Comparison of ENCODE assay signal across 24 cellular contexts in the genomic region with DNA sequence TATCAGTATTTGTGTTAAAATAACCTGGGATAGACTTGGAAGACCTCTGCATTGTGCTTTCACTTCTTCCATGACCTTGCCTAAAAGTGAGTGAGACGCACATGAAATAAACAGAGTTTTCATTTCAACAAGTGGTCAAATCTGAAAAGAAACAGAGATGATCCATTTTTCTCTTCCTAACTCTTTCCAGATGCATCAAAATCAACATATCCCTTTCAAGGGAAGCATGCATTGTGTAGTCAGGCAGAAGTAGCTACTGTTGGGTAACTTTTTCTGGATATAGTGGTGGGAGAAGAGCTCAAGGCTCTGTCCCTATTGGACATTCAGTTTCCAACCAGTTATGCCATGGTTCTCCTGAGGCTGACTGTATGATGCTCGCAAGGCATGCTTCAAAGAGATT.
"Had no signal": no experiment of that assay in that cellular context is flagged by ENCODE, and none has a peak within 500 bp of the region (broad histone marks: within the 10 kb centered on the region; RNA-seq: fewer than 3 reads in every experiment).

No MANE protein-coding gene starts in this region.

- H3K27me3 ChIP-seq: foreskin keratinocyte, gastroesophageal sphincter, heart left ventricle, neural progenitor cell, right lobe of liver, transverse colon, vagina had no signal

- ATAC-seq: foreskin keratinocyte; gastroesophageal sphincter; heart left ventricle; left lobe of liver; mucosa of descending colon; right lobe of liver; stimulated activated naive B cell treated with anti-CD40 and anti-IgM and Interleukin-4, amounts not matched to agents 10 μg/mL and 1 μg/mL and 100 μg/mL, for 72 hours had no signal

- H3K9me3 ChIP-seq: gastroesophageal sphincter, heart left ventricle, mucosa of descending colon, right lobe of liver, transverse colon, vagina had no signal

- H3K4me1 Mint-ChIP-seq: memory B cell; naive B cell; stimulated activated naive B cell treated with anti-CD40 and anti-IgM and Interleukin-4, amounts not matched to agents 10 μg/mL and 1 μg/mL and 100 μg/mL, for 72 hours had no signal

- H3K4me3 ChIP-seq: dorsolateral prefrontal cortex, gastroesophageal sphincter, heart left ventricle, lung, mucosa of descending colon, neural progenitor cell, right lobe of liver, transverse colon, vagina had no signal

- H3K36me3 Mint-ChIP-seq: memory B cell; naive B cell; neural progenitor cell; stimulated activated naive B cell treated with anti-CD40 and anti-IgM and Interleukin-4, amounts not matched to agents 10 μg/mL and 1 μg/mL and 100 μg/mL, for 72 hours had no signal

- H3K4me2 ChIP-seq: neural progenitor cell had no signal

- H3K27ac Mint-ChIP-seq: memory B cell; neural progenitor cell; progenitor cell of endocrine pancreas; stimulated activated naive B cell treated with anti-CD40 and anti-IgM and Interleukin-4, amounts not matched to agents 10 μg/mL and 1 μg/mL and 100 μg/mL, for 72 hours; stimulated activated naive CD8-positive, alpha-beta T cell treated with anti-CD3 and anti-CD28 coated beads, Interleukin-15, Interleukin-2, amounts not matched to agents 100 ng/mL and 50 ng/mL, for 24 hours had no signal

- H3K9ac ChIP-seq: neural progenitor cell, parathyroid adenoma had no signal

- FAIRE-seq: kidney, small intestine had no signal

- DNase-seq: dorsolateral prefrontal cortex; effector CD4-positive, alpha-beta T cell; foreskin keratinocyte; heart left ventricle; hippocampal formation; kidney; mucosa of descending colon; naive B cell; right lobe of liver; small intestine; stimulated activated CD4-positive, alpha-beta T cell treated with anti-CD3 and anti-CD28 coated beads, Interleukin-15, amount 100 ng/mL, for 24 hours; stimulated activated CD4-positive, alpha-beta T cell treated with anti-CD3 and anti-CD28 coated beads, Interleukin-2, amount 100 ng/mL, for 48 hours; stimulated activated naive B cell treated with anti-CD40 and anti-IgM and Interleukin-4, amounts not matched to agents 10 μg/mL and 1 μg/mL and 100 μg/mL, for 72 hours; transverse colon had no signal

- H2AFZ ChIP-seq: neural progenitor cell, parathyroid adenoma had no signal

- H3K36me3 ChIP-seq: gastroesophageal sphincter, heart left ventricle, neural progenitor cell, right lobe of liver, transverse colon, vagina had no signal

- H3K79me2 ChIP-seq: parathyroid adenoma had no signal

- H3K9me3 Mint-ChIP-seq: memory B cell; nephron; neural progenitor cell; stimulated activated naive CD8-positive, alpha-beta T cell treated with anti-CD3 and anti-CD28 coated beads, Interleukin-15, Interleukin-2, amounts not matched to agents 100 ng/mL and 50 ng/mL, for 24 hours had no signal

- H3K4me3 Mint-ChIP-seq: memory B cell; naive B cell; nephron; neural progenitor cell; stimulated activated naive B cell treated with anti-CD40 and anti-IgM and Interleukin-4, amounts not matched to agents 10 μg/mL and 1 μg/mL and 100 μg/mL, for 72 hours; stimulated activated naive CD8-positive, alpha-beta T cell treated with anti-CD3 and anti-CD28 coated beads, Interleukin-15, Interleukin-2, amounts not matched to agents 100 ng/mL and 50 ng/mL, for 24 hours had no signal

- H3K4me1 ChIP-seq: foreskin keratinocyte, neural progenitor cell, parathyroid adenoma, right lobe of liver had no signal

- H3K27ac ChIP-seq: dorsolateral prefrontal cortex, foreskin keratinocyte, gastroesophageal sphincter, heart left ventricle, neural progenitor cell, parathyroid adenoma, right lobe of liver, transverse colon, vagina had no signal

- H3K27me3 Mint-ChIP-seq: memory B cell; stimulated activated naive B cell treated with anti-CD40 and anti-IgM and Interleukin-4, amounts not matched to agents 10 μg/mL and 1 μg/mL and 100 μg/mL, for 72 hours; stimulated activated naive CD8-positive, alpha-beta T cell treated with anti-CD3 and anti-CD28 coated beads, Interleukin-15, Interleukin-2, amounts not matched to agents 100 ng/mL and 50 ng/mL, for 24 hours had no signal
